ENCODE assay signal across 29 cellular contexts in the genomic region with DNA sequence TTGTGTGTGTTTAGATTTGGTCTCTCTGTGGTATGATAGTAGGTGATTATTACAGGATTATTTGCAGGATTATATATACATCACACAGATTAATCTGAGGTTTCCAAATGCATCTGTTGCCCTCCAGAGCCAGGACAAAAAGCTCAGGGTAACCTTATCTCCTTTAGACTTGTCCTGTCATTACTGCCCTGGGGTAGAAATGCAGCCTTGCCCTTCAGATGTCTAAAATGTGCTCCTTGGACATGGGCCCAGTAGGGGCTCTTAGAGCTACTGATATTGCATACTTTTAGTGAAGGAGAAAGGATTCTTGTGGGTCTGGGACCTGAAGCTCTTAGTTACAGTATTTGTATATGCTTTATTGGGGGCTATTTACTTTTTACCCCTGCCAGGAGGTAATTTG.
"Had no signal": no experiment of that assay in that cellular context is flagged by ENCODE, and none has a peak within 500 bp of the region (broad histone marks: within the 10 kb centered on the region; RNA-seq: fewer than 3 reads in every experiment).

No MANE protein-coding gene starts in this region.

- H3K9me3 ChIP-seq: lower lobe of right lung, neutrophil, psoas muscle, right lobe of liver, stomach, testis, thyroid gland, transverse colon, upper lobe of left lung, vagina had no signal

- DNase-seq: kidney glomerular epithelial cell; left cardiac atrium; lower lobe of right lung; mammary epithelial cell; mesenchymal stem cell; naive B cell; natural killer cell; nephron progenitor cell; occipital lobe; psoas muscle; right lobe of liver; stimulated activated CD4-positive, alpha-beta T cell treated with anti-CD3 and anti-CD28 coated beads, Interleukin-1b, Interleukin-23, amount 100 ng/mL, for 48 hours; stimulated activated CD4-positive, alpha-beta T cell treated with anti-CD3 and anti-CD28 coated beads, Interleukin-2, amount 100 ng/mL, for 48 hours; stimulated activated CD4-positive, alpha-beta T cell treated with anti-CD3 and anti-CD28 coated beads, Interleukin-4, amount 100 ng/mL, for 4 hours; stimulated activated CD8-positive, alpha-beta memory T cell treated with anti-CD3 and anti-CD28 coated beads, Interleukin-4, amount 100 ng/mL, for 48 hours; stimulated activated naive B cell treated with anti-CD40 and anti-IgM and Interleukin-4, amounts not matched to agents 10 μg/mL and 1 μg/mL and 100 μg/mL, for 72 hours; stimulated activated naive CD8-positive, alpha-beta T cell treated with anti-CD3 and anti-CD28 coated beads, Interleukin-15, Interleukin-2, amounts not matched to agents 100 U/mL and 50 U/mL, for 24 hours; stomach; testis; thyroid gland; transverse colon; upper lobe of left lung had no signal

- H3K4me1 ChIP-seq: lower lobe of right lung, neural progenitor cell, parathyroid adenoma, psoas muscle, right lobe of liver, stomach, testis, thyroid gland, transverse colon, upper lobe of left lung, vagina had no signal

- H3K4me3 ChIP-seq: lower lobe of right lung, neural progenitor cell, psoas muscle, right lobe of liver, smooth muscle cell, stomach, testis, thyroid gland, transverse colon, upper lobe of left lung, vagina had no signal

- H3K36me3 ChIP-seq: lower lobe of right lung, neural progenitor cell, neutrophil, right lobe of liver, stomach, thyroid gland, transverse colon, upper lobe of left lung, vagina had no signal

- ATAC-seq: left cardiac atrium; left lobe of liver; lower lobe of right lung; natural killer cell; psoas muscle; right lobe of liver; stimulated activated naive B cell treated with anti-CD40 and anti-IgM and Interleukin-4, amounts not matched to agents 10 μg/mL and 1 μg/mL and 100 μg/mL, for 72 hours; stimulated activated naive CD8-positive, alpha-beta T cell treated with anti-CD3 and anti-CD28 coated beads, Interleukin-15, Interleukin-2, amounts not matched to agents 100 U/mL and 50 U/mL, for 24 hours had no signal

- H3K27me3 ChIP-seq: neural progenitor cell, neutrophil, right lobe of liver, stomach, testis, thyroid gland, transverse colon, upper lobe of left lung, vagina had no signal

- H3K27ac ChIP-seq: lower lobe of right lung, neural progenitor cell, neutrophil, parathyroid adenoma, psoas muscle, right lobe of liver, stomach, testis, thyroid gland, transverse colon, upper lobe of left lung, vagina had no signal

- FAIRE-seq: keratinocyte had no signal
